Comparison of ENCODE assay signal across 9 cellular contexts in the genomic region with DNA sequence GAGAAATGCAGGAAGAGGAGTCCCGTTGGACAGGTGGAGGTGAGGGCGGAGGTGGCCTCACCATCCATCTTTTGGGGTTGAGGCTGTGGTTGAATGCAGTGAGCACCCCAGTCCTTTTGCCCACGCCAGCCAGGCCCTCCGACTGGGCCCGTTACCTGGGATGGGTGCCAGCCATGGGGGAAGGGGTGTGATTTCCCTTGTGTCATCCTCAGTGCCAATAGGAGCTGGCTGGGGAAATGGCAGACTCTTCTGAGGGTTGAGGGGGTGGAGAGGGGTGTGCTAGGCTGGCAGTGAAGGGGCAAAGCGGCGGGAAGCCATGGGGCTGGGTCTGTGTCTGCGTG. TPM values are rescaled to one million over a fixed set of nuclear protein-coding genes. Genes with fewer than 3 reads are reported as not detected.
DNase-seq lines count a peak whose midpoint lies in the region; ATAC-seq and TF ChIP-seq lines count a peak whose summit lies in the region.
"Had no signal": no experiment of that assay in that cellular context is flagged by ENCODE, and none has a peak within 500 bp of the region (broad histone marks: within the 10 kb centered on the region; RNA-seq: fewer than 3 reads in every experiment).

No MANE protein-coding gene starts in this region.

- ATAC-seq in CD8-positive, alpha-beta T cell = peak; percentile 37

- intact Hi-C loops in CD8-positive, alpha-beta T cell (cut with DNase I, micrococcal nuclease) = no loop called here
- intact Hi-C loops in esophagus squamous epithelium (cut with DNase I) = no loop called here

- peaks cover 26% of the 10 kb centered on the region for H3K4me1 Mint-ChIP-seq in CD8-positive, alpha-beta T cell (ENCODE audit: low read depth)

- H3K27ac Mint-ChIP-seq in CD8-positive, alpha-beta T cell = peak overlapping the region; percentile 81

- H3K9me3 ChIP-seq in CD8-positive, alpha-beta T cell (ENCODE audit: low read length) = no peaks in the 10 kb centered on the region
- H3K9me3 ChIP-seq in NT2/D1 (ENCODE audit: insufficient read depth, low read length) = no peaks in the 10 kb centered on the region
- no peaks in the 10 kb centered on the region for H3K9me3 ChIP-seq in esophagus squamous epithelium
- H3K9me3 ChIP-seq in skeletal muscle satellite cell (replicated peaks; ENCODE audit: low read length) = no peaks in the 10 kb centered on the region
- H3K9me3 ChIP-seq in MG63 = no peaks in the 10 kb centered on the region

- H3K4me3 Mint-ChIP-seq in CD8-positive, alpha-beta T cell = peak overlapping the region; percentile 81

- TF ChIP-seq POLR2A in esophagus squamous epithelium (IDR thresholded peaks at IDR 0.05) = no peak

- peak overlapping the region; percentile 59 for H3K4me3 ChIP-seq in CD8-positive, alpha-beta T cell (ENCODE audit: low read depth, low read length)
- no peak overlapping the region for H3K4me3 ChIP-seq in NT2/D1 (ENCODE audit: insufficient read length, low read depth)
- peak overlapping the region in 3 of 4 donors; percentile 21 to 61 (median 36) for H3K4me3 ChIP-seq in esophagus squamous epithelium
- H3K4me3 ChIP-seq in skeletal muscle satellite cell (ENCODE audit: low read length) = peak overlapping the region; percentile 31
- no peak overlapping the region for H3K4me3 ChIP-seq in MG63

- peaks cover 19% of the 10 kb centered on the region for H3K4me1 ChIP-seq in CD8-positive, alpha-beta T cell (ENCODE audit: insufficient read depth, low read length)
- H3K4me1 ChIP-seq in NT2/D1 (ENCODE audit: insufficient read depth, insufficient read length) = peaks cover 16% of the 10 kb centered on the region
- H3K4me1 ChIP-seq in esophagus squamous epithelium = peaks cover 15 to 28% (median 18%) of the 10 kb centered on the region in 3 donors
- H3K4me1 ChIP-seq in skeletal muscle satellite cell (ENCODE audit: control insufficient read depth, insufficient read depth, low read length) = peaks cover 10% of the 10 kb centered on the region

- H3K9ac ChIP-seq in NT2/D1 (ENCODE audit: insufficient read length, low read depth) = peak overlapping the region; percentile 18
- H3K9ac ChIP-seq in skeletal muscle satellite cell (ENCODE audit: low read depth, low read length) = no peak overlapping the region

- H3K36me3 ChIP-seq in CD8-positive, alpha-beta T cell (ENCODE audit: insufficient read depth, low read length) = no peaks in the 10 kb centered on the region
- H3K36me3 ChIP-seq in NT2/D1 (ENCODE audit: insufficient read depth, insufficient read length, low read length) (no peaks in the 10 kb centered on the region), esophagus squamous epithelium (no peaks in the 10 kb centered on the region), skeletal muscle satellite cell (ENCODE audit: insufficient read depth, low read length) (no peaks in the 10 kb centered on the region), MG63 (no peaks in the 10 kb centered on the region)

- no peaks in the 10 kb centered on the region for H3K27me3 ChIP-seq in CD8-positive, alpha-beta T cell (ENCODE audit: insufficient read depth, low read length)
- no peaks in the 10 kb centered on the region for H3K27me3 ChIP-seq in NT2/D1 (ENCODE audit: insufficient read depth, insufficient read length)
- peaks cover 0 to 77% (median 15%) of the 10 kb centered on the region in 4 donors for H3K27me3 ChIP-seq in esophagus squamous epithelium
- H3K27me3 ChIP-seq in skeletal muscle satellite cell (ENCODE audit: control insufficient read depth, insufficient read depth, low read length) = peaks cover 77% of the 10 kb centered on the region
- H3K27me3 ChIP-seq in MG63 = no peaks in the 10 kb centered on the region

- POLR2A ChIA-PET in CD8-positive, alpha-beta T cell (lab: Charles Lee) = interaction anchor here (0.9 to 1.3 kb wide), 3 partner anchors 10 to 18 kb away, joined by 3 read pairs; a partner anchor contains a TSS

- no peak for DNase-seq in CD8-positive, alpha-beta T cell
- DNase-seq in NT2/D1 (ENCODE audit: low read depth, low spot score) (no peak), esophagus squamous epithelium (lab: John Stamatoyannopoulos, UW) (no peak), MG63 (no peak), dermis blood vessel endothelial cell (no peak), NCI-H446 treated with DMSO at 0.1 percent for 48 hours (lab: John Stamatoyannopoulos, UW) (no peak)
- DNase-seq in stimulated activated CD8-positive, alpha-beta memory T cell treated with anti-CD3 and anti-CD28 coated beads, Interleukin-4, amount 100 ng/mL, for 48 hours = no peak
- DNase-seq: central memory CD4-positive, alpha-beta T cell had no signal

- H3K36me3 Mint-ChIP-seq in CD8-positive, alpha-beta T cell = no peaks in the 10 kb centered on the region

- H3K4me2 ChIP-seq in skeletal muscle satellite cell (ENCODE audit: low read length) = peak overlapping the region; percentile 69

- H3K9me3 Mint-ChIP-seq in CD8-positive, alpha-beta T cell = no peaks in the 10 kb centered on the region

- 32 to 47% methylated on average over 5 of the region's 8 CpGs for WGBS in esophagus squamous epithelium, 2 donors

- H3K27me3 Mint-ChIP-seq in CD8-positive, alpha-beta T cell (ENCODE audit: low read depth) = peaks cover 4% of the 10 kb centered on the region

- peak overlapping the region; percentile 37 for H3K27ac ChIP-seq in CD8-positive, alpha-beta T cell (ENCODE audit: low read depth, low read length)
- no peak overlapping the region for H3K27ac ChIP-seq in esophagus squamous epithelium

- no peak for TF ChIP-seq CTCF in CD8-positive, alpha-beta T cell (IDR thresholded peaks at IDR 0.05)
- TF ChIP-seq CTCF in esophagus squamous epithelium (IDR thresholded peaks at IDR 0.05) = no peak

- CTCF ChIA-PET in CD8-positive, alpha-beta T cell (lab: Charles Lee) = interaction anchor here (0.9 to 1.4 kb wide), 4 partner anchors 10 to 259 kb away, joined by 3 to 5 read pairs (median 4); no protein-coding TSS in a partner anchor

RNA-seq across cellular contexts. Expression of a gene that starts 9.6 kb away (rescaled TPM):
- 1 to 10 TPM; 3.1 to 3.5 TPM for total RNA-seq in CD8-positive, alpha-beta T cell
- total RNA-seq in esophagus squamous epithelium (under 1 TPM in 1 of 4 donors, not detected in 3; 0.38 TPM), dermis blood vessel endothelial cell (0.09 TPM in 1 of 2 replicates, not detected in the other)
- under 0.01 and 0.22 TPM in 2 replicates for total RNA-seq in skeletal muscle satellite cell (2012; rRNA removed)
- not detected in 2 replicates for total RNA-seq in MG63 (2014; rRNA removed; shearing (Covaris generic); ENCODE audit: low replicate concordance)

RNA-seq across cellular contexts. Expression of a gene that starts 19.5 kb away (rescaled TPM):
- 10 to 100 TPM; 63.7 to 70.9 TPM for total RNA-seq in CD8-positive, alpha-beta T cell
- total RNA-seq in esophagus squamous epithelium (10 to 100 TPM; 38.8 to 54.2 (median 45.0) TPM), dermis blood vessel endothelial cell (58.5 and 73.9 TPM in 2 replicates)
- total RNA-seq in skeletal muscle satellite cell (2012; rRNA removed) = 57.4 and 60.8 TPM in 2 replicates
- 54.4 and 107 TPM in 2 replicates for total RNA-seq in MG63 (2014; rRNA removed; shearing (Covaris generic); ENCODE audit: low replicate concordance)

RNA-seq across cellular contexts. Expression of a gene that starts 57.0 kb away (rescaled TPM):
- total RNA-seq in CD8-positive, alpha-beta T cell = 1 to 10 TPM in 1 of 2 experiments, under 1 TPM in 1; 0.50 to 1.0 TPM
- total RNA-seq in esophagus squamous epithelium = 1 to 10 TPM in 1 of 4 donors, under 1 TPM in 1, not detected in 2; 0.19 to 1.1 TPM
- total RNA-seq in skeletal muscle satellite cell (2012; rRNA removed) = 0.44 and 0.51 TPM in 2 replicates
- not detected in 2 replicates for total RNA-seq in MG63 (2014; rRNA removed; shearing (Covaris generic); ENCODE audit: low replicate concordance)
- total RNA-seq in dermis blood vessel endothelial cell = 0.19 and 0.34 TPM in 2 replicates

Comparison
In these comparisons a context has a peak if more than half of its experiments do, and no peak if none do; other contexts are left out.
1. H3K4me3 ChIP-seq: peak in CD8-positive, alpha-beta T cell (single experiment), esophagus squamous epithelium (3 of 4) and skeletal muscle satellite cell (single experiment); none in NT2/D1 (single experiment) and MG63 (single experiment).